22 cellular contexts compared by ENCODE assay signal in genomic region chr17:4182043-4182442, GRCh38. TPM values are rescaled to one million over a fixed set of nuclear protein-coding genes. Genes with fewer than 3 reads are reported as not detected.
DNase-seq lines count a peak whose midpoint lies in the region; ATAC-seq, FAIRE-seq and TF ChIP-seq lines count a peak whose summit lies in the region.
"Had no signal": no experiment of that assay in that cellular context is flagged by ENCODE, and none has a peak within 500 bp of the region (broad histone marks: within the 10 kb centered on the region; RNA-seq: fewer than 3 reads in every experiment).

No MANE protein-coding gene starts in this region.

- no peak overlapping the region for H3K4me3 Mint-ChIP-seq in activated naive CD8-positive, alpha-beta T cell treated with anti-CD3 and anti-CD28 coated beads, Interleukin-2, amount 10 ng/mL, durations not matched to agents 7 days and 5 days
- no peak overlapping the region for H3K4me3 Mint-ChIP-seq in activated naive CD8-positive, alpha-beta T cell treated with anti-CD3 and anti-CD28 coated beads for 36 hours
- H3K4me3 Mint-ChIP-seq: HFFc6 had no signal

- peaks cover 44% of the 10 kb centered on the region for H3K36me3 Mint-ChIP-seq in activated naive CD8-positive, alpha-beta T cell treated with anti-CD3 and anti-CD28 coated beads, Interleukin-2, amount 10 ng/mL, durations not matched to agents 7 days and 5 days
- peaks cover 43% of the 10 kb centered on the region for H3K36me3 Mint-ChIP-seq in activated naive CD8-positive, alpha-beta T cell treated with anti-CD3 and anti-CD28 coated beads for 36 hours

- TF ChIP-seq CTCF in bronchial epithelial cell (IDR thresholded peaks at IDR 0.05; ENCODE audit: insufficient read depth, low read length, severe bottlenecking): no peak
- TF ChIP-seq CTCF in colonic mucosa (IDR thresholded peaks at IDR 0.05): no peak

- H3K36me3 ChIP-seq in bronchial epithelial cell (ENCODE audit: control insufficient read depth, insufficient read depth, low read length) (peaks cover 38% of the 10 kb centered on the region), colonic mucosa (peaks cover 13% of the 10 kb centered on the region)

- H3K4me1 ChIP-seq in colonic mucosa: no peaks in the 10 kb centered on the region

- H3K4me3 ChIP-seq in bronchial epithelial cell (ENCODE audit: low read depth, low read length) (no peak overlapping the region), colonic mucosa (no peak overlapping the region)
- H3K4me3 ChIP-seq: PC-9 had no signal

- peak; percentile 96 for FAIRE-seq in bronchial epithelial cell (lab: Jason Lieb, UNC)
- FAIRE-seq: D721Med had no signal

- intact Hi-C loops in sciatic nerve (cut with DNase I): no loop called here
- intact Hi-C loops in colonic mucosa (cut with DNase I): no loop called here

- no peaks in the 10 kb centered on the region for H3K27me3 ChIP-seq in bronchial epithelial cell (ENCODE audit: control insufficient read depth, insufficient read depth, low read length)
- no peaks in the 10 kb centered on the region for H3K27me3 ChIP-seq in colonic mucosa

- no peak for ATAC-seq in activated naive CD8-positive, alpha-beta T cell treated with anti-CD3 and anti-CD28 coated beads, Interleukin-2, amount 10 ng/mL, durations not matched to agents 7 days and 5 days (ENCODE audit: low read depth)
- ATAC-seq in sciatic nerve: no peak
- ATAC-seq: SK-N-SH treated with all-trans-retinoic acid at 6 μM for 48 hours had no signal

- no peak overlapping the region for H3K27ac ChIP-seq in colonic mucosa
- H3K27ac ChIP-seq: KMS-11, PC-9, RWPE1 had no signal

- H3K4me1 Mint-ChIP-seq in activated naive CD8-positive, alpha-beta T cell treated with anti-CD3 and anti-CD28 coated beads, Interleukin-2, amount 10 ng/mL, durations not matched to agents 7 days and 5 days: peaks cover 13% of the 10 kb centered on the region
- H3K4me1 Mint-ChIP-seq in activated naive CD8-positive, alpha-beta T cell treated with anti-CD3 and anti-CD28 coated beads for 36 hours: peaks cover 18% of the 10 kb centered on the region

- H3K9me3 Mint-ChIP-seq in activated naive CD8-positive, alpha-beta T cell treated with anti-CD3 and anti-CD28 coated beads, Interleukin-2, amount 10 ng/mL, durations not matched to agents 7 days and 5 days: no peaks in the 10 kb centered on the region
- H3K9me3 Mint-ChIP-seq in activated naive CD8-positive, alpha-beta T cell treated with anti-CD3 and anti-CD28 coated beads for 36 hours: no peaks in the 10 kb centered on the region
- H3K9me3 Mint-ChIP-seq: HFFc6 had no signal

- POLR2A ChIA-PET in activated naive CD8-positive, alpha-beta T cell treated with anti-CD3 and anti-CD28 coated beads, Interleukin-2, amount 10 ng/mL, durations not matched to agents 7 days and 5 days (lab: Charles Lee): no interaction called here

- no peak overlapping the region for H3K9ac ChIP-seq in colonic mucosa (ENCODE audit: low read depth in 2 of 2, low read length in 2 of 2)
- H3K9ac ChIP-seq: KMS-11 had no signal

- H3K27ac Mint-ChIP-seq in activated naive CD8-positive, alpha-beta T cell treated with anti-CD3 and anti-CD28 coated beads, Interleukin-2, amount 10 ng/mL, durations not matched to agents 7 days and 5 days: no peak overlapping the region
- H3K27ac Mint-ChIP-seq in activated naive CD8-positive, alpha-beta T cell treated with anti-CD3 and anti-CD28 coated beads for 36 hours: no peak overlapping the region
- H3K27ac Mint-ChIP-seq: HFFc6 had no signal

- DNase-seq in activated naive CD8-positive, alpha-beta T cell treated with anti-CD3 and anti-CD28 coated beads, Interleukin-2, amount 10 ng/mL, durations not matched to agents 7 days and 5 days: peak; percentile 24
- DNase-seq in activated naive CD8-positive, alpha-beta T cell treated with anti-CD3 and anti-CD28 coated beads for 36 hours: no peak
- DNase-seq in NCI-H2171 (lab: John Stamatoyannopoulos, UW) (peak; percentile 70), bronchial epithelial cell (ENCODE audit: low read depth) (no peak), sciatic nerve (ENCODE audit: low spot score) (peak; percentile 32), colonic mucosa (no peak), NCI-H226 (no peak), HUDEP-2 (lab: John Stamatoyannopoulos, UW; ENCODE audit: unreplicated experiment in 76 of 76) (no peak)
- DNase-seq: ACHN, DMS79 treated with DMSO at 0.1 percent for 48 hours, H7, HFFc6, MV-4-11, NCI-H2029, NCI-H446 treated with DMSO at 0.1 percent for 48 hours, NCI-H82, PC-9, SIG-M5 had no signal

- H3K9me3 ChIP-seq in colonic mucosa: no peaks in the 10 kb centered on the region

- H3K27me3 Mint-ChIP-seq in activated naive CD8-positive, alpha-beta T cell treated with anti-CD3 and anti-CD28 coated beads, Interleukin-2, amount 10 ng/mL, durations not matched to agents 7 days and 5 days: no peaks in the 10 kb centered on the region
- H3K27me3 Mint-ChIP-seq in activated naive CD8-positive, alpha-beta T cell treated with anti-CD3 and anti-CD28 coated beads for 36 hours: no peaks in the 10 kb centered on the region

RNA-seq across cellular contexts. Expression of gene CYB5D2, which starts 39.0 kb away (rescaled TPM):
- 1 to 10 TPM; 8.2 to 8.7 TPM for total RNA-seq in activated naive CD8-positive, alpha-beta T cell treated with anti-CD3 and anti-CD28 coated beads, Interleukin-2, amount 10 ng/mL, durations not matched to agents 7 days and 5 days
- 10 to 100 TPM; 11.0 to 11.6 TPM for total RNA-seq in activated naive CD8-positive, alpha-beta T cell treated with anti-CD3 and anti-CD28 coated beads for 36 hours
- total RNA-seq in bronchial epithelial cell: 12.9 and 13.3 TPM in 2 replicates
- total RNA-seq in sciatic nerve: 16.0 TPM
- 10 to 100 TPM in 1 of 2 donors, 1 to 10 TPM in 1; 7.8 to 12.2 TPM for total RNA-seq in colonic mucosa

RNA-seq across cellular contexts. Expression of gene ZZEF1, which starts 39.2 kb away (rescaled TPM):
- 10 to 100 TPM; 69.9 to 70.3 TPM for total RNA-seq in activated naive CD8-positive, alpha-beta T cell treated with anti-CD3 and anti-CD28 coated beads, Interleukin-2, amount 10 ng/mL, durations not matched to agents 7 days and 5 days
- 10 to 100 TPM; 23.7 to 27.0 TPM for total RNA-seq in activated naive CD8-positive, alpha-beta T cell treated with anti-CD3 and anti-CD28 coated beads for 36 hours
- total RNA-seq in bronchial epithelial cell (17.1 and 19.7 TPM in 2 replicates), sciatic nerve (58.9 TPM), colonic mucosa (10 to 100 TPM; 89.8 to 96.1 TPM)

Comparison
In these comparisons a context has a peak if more than half of its experiments do, and no peak if none do; other contexts are left out.
1. DNase-seq: peak in activated naive CD8-positive, alpha-beta T cell treated with anti-CD3 and anti-CD28 coated beads, Interleukin-2, amount 10 ng/mL, durations not matched to agents 7 days and 5 days (single experiment), NCI-H2171 (single experiment) and sciatic nerve (single experiment); none in activated naive CD8-positive, alpha-beta T cell treated with anti-CD3 and anti-CD28 coated beads for 36 hours (single experiment), bronchial epithelial cell (single experiment), colonic mucosa (single experiment), NCI-H226 (single experiment) and HUDEP-2 (0 of 76).